Comparison of ENCODE assay signal across 16 cellular contexts in the genomic region with DNA sequence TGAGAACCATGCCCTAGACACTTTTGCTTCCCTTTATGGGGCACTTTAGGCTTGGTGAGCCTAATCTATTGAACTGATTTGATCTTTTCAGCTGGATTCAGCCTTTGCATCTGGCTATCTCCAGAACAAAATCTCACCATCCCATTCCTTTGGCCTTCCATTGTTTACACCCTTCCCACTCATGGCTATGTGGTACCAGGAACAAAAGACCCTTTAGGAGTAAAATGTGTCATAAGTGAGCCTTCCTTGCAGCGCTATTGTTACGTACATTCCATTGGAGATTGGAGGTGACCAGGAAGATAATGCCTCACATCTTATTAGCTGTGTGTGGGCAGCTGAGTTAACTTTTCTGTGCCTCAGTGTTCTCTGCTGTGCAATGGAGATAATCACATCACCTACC.
DNase-seq lines count a peak whose midpoint lies in the region; ATAC-seq and TF ChIP-seq lines count a peak whose summit lies in the region.
"Had no signal": no experiment of that assay in that cellular context is flagged by ENCODE, and none has a peak within 500 bp of the region (broad histone marks: within the 10 kb centered on the region; RNA-seq: fewer than 3 reads in every experiment).

No MANE protein-coding gene starts in this region.

- H3K4me3 ChIP-seq in GM23338: no peak overlapping the region
- H3K4me3 ChIP-seq in NT2/D1 (ENCODE audit: insufficient read length, low read depth): no peak overlapping the region
- H3K4me3 ChIP-seq in neural progenitor cell: no peak overlapping the region
- H3K4me3 ChIP-seq: A549, SK-N-MC had no signal

- H3K9ac ChIP-seq in NT2/D1 (ENCODE audit: insufficient read length, low read depth): no peak overlapping the region
- H3K9ac ChIP-seq in neural progenitor cell: no peak overlapping the region

- H3K4me1 ChIP-seq in GM23338 (ENCODE audit: insufficient read depth) (peaks cover 46% of the 10 kb centered on the region), NT2/D1 (ENCODE audit: insufficient read depth, insufficient read length) (peaks cover 6% of the 10 kb centered on the region), neural progenitor cell (peaks cover 38% of the 10 kb centered on the region)
- H3K4me1 ChIP-seq: A549 had no signal

- no peaks in the 10 kb centered on the region for H3K9me2 ChIP-seq in GM23338 (ENCODE audit: insufficient read depth)

- H3K36me3 ChIP-seq in GM23338 (ENCODE audit: insufficient read depth) (no peaks in the 10 kb centered on the region), NT2/D1 (ENCODE audit: insufficient read depth, insufficient read length, low read length) (no peaks in the 10 kb centered on the region), neural progenitor cell (no peaks in the 10 kb centered on the region)

- no peaks in the 10 kb centered on the region for H4K20me1 ChIP-seq in GM23338 (replicated peaks; ENCODE audit: insufficient read depth)
- peaks cover 82% of the 10 kb centered on the region for H4K20me1 ChIP-seq in neural progenitor cell (ENCODE audit: low read depth)

- TF ChIP-seq CTCF in GM23338 (conservative IDR thresholded peaks at IDR 0.05; ENCODE audit: low read depth in 2 of 2) (no peak), neural progenitor cell (IDR thresholded peaks at IDR 0.05) (no peak)

- H2AFZ ChIP-seq in GM23338 (no peak overlapping the region), neural progenitor cell (replicated peaks) (no peak overlapping the region)

- no peaks in the 10 kb centered on the region for H3K9me3 Mint-ChIP-seq in GM23338
- no peaks in the 10 kb centered on the region for H3K9me3 Mint-ChIP-seq in neural progenitor cell
- H3K9me3 Mint-ChIP-seq: CD4-positive, alpha-beta memory T cell had no signal

- H3F3A ChIP-seq in GM23338 (replicated peaks; ENCODE audit: low read depth): no peaks in the 10 kb centered on the region
- peaks cover 26% of the 10 kb centered on the region for H3F3A ChIP-seq in neural progenitor cell (ENCODE audit: low read depth)

- H3K4me1 Mint-ChIP-seq in GM23338 (peaks cover 39% of the 10 kb centered on the region), neural progenitor cell (peaks cover 38% of the 10 kb centered on the region)
- H3K4me1 Mint-ChIP-seq: CD4-positive, alpha-beta memory T cell had no signal

- ATAC-seq in GM23338 (peak; percentile 28), GM18498 (IDR thresholded peaks at IDR 0.05; ENCODE audit: unreplicated experiment) (no peak)
- ATAC-seq: A549 had no signal

- no peak for DNase-seq in GM23338 (ENCODE audit: low spot score)
- peak; percentile 47 for DNase-seq in NT2/D1 (ENCODE audit: low read depth, low spot score)
- DNase-seq in astrocyte of the hippocampus (ENCODE audit: low read depth, low spot score): peak; percentile 4
- peak; percentile 65 for DNase-seq in neural progenitor cell (ENCODE audit: low spot score)
- no peak for DNase-seq in caudate nucleus (lab: John Stamatoyannopoulos, UW)
- no peak for DNase-seq in activated CD4-positive, alpha-beta T cell treated with anti-CD3 and anti-CD28 coated beads for 1 hour
- DNase-seq: CD4-positive, alpha-beta memory T cell; GF-D8; NCI-H2107; NCI-H2227 treated with DMSO at 0.1 percent for 48 hours; NCI-H510A treated with DMSO at 0.1 percent for 48 hours; NCI-H82; SHP77 had no signal

- H3K27ac Mint-ChIP-seq in GM23338 (no peak overlapping the region), neural progenitor cell (no peak overlapping the region)
- H3K27ac Mint-ChIP-seq: CD4-positive, alpha-beta memory T cell had no signal

- H3K27me3 Mint-ChIP-seq in GM23338 (ENCODE audit: insufficient read depth, low read depth, poor library complexity): peaks cover 4% of the 10 kb centered on the region
- H3K27me3 Mint-ChIP-seq in neural progenitor cell (ENCODE audit: insufficient read depth, low read depth): peaks cover 10% of the 10 kb centered on the region

- H3K36me3 Mint-ChIP-seq in GM23338 (ENCODE audit: low read depth) (no peaks in the 10 kb centered on the region), neural progenitor cell (no peaks in the 10 kb centered on the region)
- H3K36me3 Mint-ChIP-seq: CD4-positive, alpha-beta memory T cell had no signal

- H3K9me3 ChIP-seq in NT2/D1 (ENCODE audit: insufficient read depth, low read length) (peaks cover 14% of the 10 kb centered on the region), neural progenitor cell (ENCODE audit: low read depth) (no peaks in the 10 kb centered on the region)
- H3K9me3 ChIP-seq: A549 had no signal

- H3K79me2 ChIP-seq in GM23338 (replicated peaks; ENCODE audit: insufficient read depth) (no peaks in the 10 kb centered on the region), neural progenitor cell (ENCODE audit: low read depth) (no peaks in the 10 kb centered on the region)

- H3K4me3 Mint-ChIP-seq in GM23338: no peak overlapping the region
- no peak overlapping the region for H3K4me3 Mint-ChIP-seq in neural progenitor cell
- H3K4me3 Mint-ChIP-seq: CD4-positive, alpha-beta memory T cell had no signal

- H3K27ac ChIP-seq in GM23338 (ENCODE audit: low read depth) (no peak overlapping the region), neural progenitor cell (no peak overlapping the region), caudate nucleus (ENCODE audit: low read depth, low read length) (no peak overlapping the region)
- H3K27ac ChIP-seq: A549, SK-N-MC had no signal

- peak overlapping the region; percentile 29; the same call in 1 of the 2 replicates for H3K4me2 ChIP-seq in GM23338
- H3K4me2 ChIP-seq in neural progenitor cell: peak overlapping the region; percentile 33
- H3K4me2 ChIP-seq: A549 had no signal

- H3K27me3 ChIP-seq in GM23338 (ENCODE audit: insufficient read depth) (no peaks in the 10 kb centered on the region), NT2/D1 (ENCODE audit: insufficient read depth, insufficient read length) (no peaks in the 10 kb centered on the region), neural progenitor cell (peaks cover 100% of the 10 kb centered on the region)

TF ChIP-seq in GM23338, 12 proteins besides CTCF, POLR2A, EP300 and RAD21 (continues in another document):
- TF ChIP-seq EZH2 (IDR thresholded peaks at IDR 0.05; ENCODE audit: low read depth, unreplicated experiment): no peak
- TF ChIP-seq CREB1 (CRISPR knock-in tag; IDR thresholded peaks at IDR 0.05; ENCODE audit: low read depth): no peak
- no peak for TF ChIP-seq ZNF114 (CRISPR knock-in tag; IDR thresholded peaks at IDR 0.05)
- TF ChIP-seq POLR2AphosphoS5 (IDR thresholded peaks at IDR 0.05; ENCODE audit: low read depth): no peak
- TF ChIP-seq, protein P1, sequence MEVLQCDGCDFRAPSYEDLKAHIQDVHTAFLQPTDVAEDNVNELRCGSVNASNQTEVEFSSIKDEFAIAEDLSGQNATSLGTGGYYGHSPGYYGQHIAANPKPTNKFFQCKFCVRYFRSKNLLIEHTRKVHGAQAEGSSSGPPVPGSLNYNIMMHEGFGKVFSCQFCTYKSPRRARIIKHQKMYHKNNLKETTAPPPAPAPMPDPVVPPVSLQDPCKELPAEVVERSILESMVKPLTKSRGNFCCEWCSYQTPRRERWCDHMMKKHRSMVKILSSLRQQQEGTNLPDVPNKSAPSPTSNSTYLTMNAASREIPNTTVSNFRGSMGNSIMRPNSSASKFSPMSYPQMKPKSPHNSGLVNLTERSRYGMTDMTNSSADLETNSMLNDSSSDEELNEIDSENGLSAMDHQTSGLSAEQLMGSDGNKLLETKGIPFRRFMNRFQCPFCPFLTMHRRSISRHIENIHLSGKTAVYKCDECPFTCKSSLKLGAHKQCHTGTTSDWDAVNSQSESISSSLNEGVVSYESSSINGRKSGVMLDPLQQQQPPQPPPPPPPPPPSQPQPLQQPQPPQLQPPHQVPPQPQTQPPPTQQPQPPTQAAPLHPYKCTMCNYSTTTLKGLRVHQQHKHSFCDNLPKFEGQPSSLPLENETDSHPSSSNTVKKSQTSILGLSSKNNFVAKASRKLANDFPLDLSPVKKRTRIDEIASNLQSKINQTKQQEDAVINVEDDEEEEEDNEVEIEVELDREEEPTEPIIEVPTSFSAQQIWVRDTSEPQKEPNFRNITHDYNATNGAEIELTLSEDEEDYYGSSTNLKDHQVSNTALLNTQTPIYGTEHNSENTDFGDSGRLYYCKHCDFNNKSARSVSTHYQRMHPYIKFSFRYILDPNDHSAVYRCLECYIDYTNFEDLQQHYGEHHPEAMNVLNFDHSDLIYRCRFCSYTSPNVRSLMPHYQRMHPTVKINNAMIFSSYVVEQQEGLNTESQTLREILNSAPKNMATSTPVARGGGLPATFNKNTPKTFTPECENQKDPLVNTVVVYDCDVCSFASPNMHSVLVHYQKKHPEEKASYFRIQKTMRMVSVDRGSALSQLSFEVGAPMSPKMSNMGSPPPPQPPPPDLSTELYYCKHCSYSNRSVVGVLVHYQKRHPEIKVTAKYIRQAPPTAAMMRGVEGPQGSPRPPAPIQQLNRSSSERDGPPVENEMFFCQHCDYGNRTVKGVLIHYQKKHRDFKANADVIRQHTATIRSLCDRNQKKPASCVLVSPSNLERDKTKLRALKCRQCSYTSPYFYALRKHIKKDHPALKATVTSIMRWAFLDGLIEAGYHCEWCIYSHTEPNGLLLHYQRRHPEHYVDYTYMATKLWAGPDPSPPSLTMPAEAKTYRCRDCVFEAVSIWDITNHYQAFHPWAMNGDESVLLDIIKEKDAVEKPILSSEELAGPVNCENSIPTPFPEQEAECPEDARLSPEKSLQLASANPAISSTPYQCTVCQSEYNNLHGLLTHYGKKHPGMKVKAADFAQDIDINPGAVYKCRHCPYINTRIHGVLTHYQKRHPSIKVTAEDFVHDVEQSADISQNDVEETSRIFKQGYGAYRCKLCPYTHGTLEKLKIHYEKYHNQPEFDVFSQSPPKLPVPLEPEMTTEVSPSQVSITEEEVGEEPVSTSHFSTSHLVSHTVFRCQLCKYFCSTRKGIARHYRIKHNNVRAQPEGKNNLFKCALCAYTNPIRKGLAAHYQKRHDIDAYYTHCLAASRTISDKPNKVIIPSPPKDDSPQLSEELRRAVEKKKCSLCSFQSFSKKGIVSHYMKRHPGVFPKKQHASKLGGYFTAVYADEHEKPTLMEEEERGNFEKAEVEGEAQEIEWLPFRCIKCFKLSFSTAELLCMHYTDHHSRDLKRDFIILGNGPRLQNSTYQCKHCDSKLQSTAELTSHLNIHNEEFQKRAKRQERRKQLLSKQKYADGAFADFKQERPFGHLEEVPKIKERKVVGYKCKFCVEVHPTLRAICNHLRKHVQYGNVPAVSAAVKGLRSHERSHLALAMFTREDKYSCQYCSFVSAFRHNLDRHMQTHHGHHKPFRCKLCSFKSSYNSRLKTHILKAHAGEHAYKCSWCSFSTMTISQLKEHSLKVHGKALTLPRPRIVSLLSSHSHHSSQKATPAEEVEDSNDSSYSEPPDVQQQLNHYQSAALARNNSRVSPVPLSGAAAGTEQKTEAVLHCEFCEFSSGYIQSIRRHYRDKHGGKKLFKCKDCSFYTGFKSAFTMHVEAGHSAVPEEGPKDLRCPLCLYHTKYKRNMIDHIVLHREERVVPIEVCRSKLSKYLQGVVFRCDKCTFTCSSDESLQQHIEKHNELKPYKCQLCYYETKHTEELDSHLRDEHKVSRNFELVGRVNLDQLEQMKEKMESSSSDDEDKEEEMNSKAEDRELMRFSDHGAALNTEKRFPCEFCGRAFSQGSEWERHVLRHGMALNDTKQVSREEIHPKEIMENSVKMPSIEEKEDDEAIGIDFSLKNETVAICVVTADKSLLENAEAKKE (CRISPR knock-in tag; IDR thresholded peaks at IDR 0.05): no peak
- no peak for TF ChIP-seq NANOG (IDR thresholded peaks at IDR 0.05; ENCODE audit: borderline replicate concordance)
- no peak for TF ChIP-seq EZH2phosphoT487 (IDR thresholded peaks at IDR 0.05; ENCODE audit: unreplicated experiment)

Comparison
In these comparisons a context has a peak if more than half of its experiments do, and no peak if none do; other contexts are left out.
1. DNase-seq: peak in NT2/D1 (single experiment), astrocyte of the hippocampus (single experiment) and neural progenitor cell (single experiment); none in GM23338 (single experiment), caudate nucleus (0 of 61) and activated CD4-positive, alpha-beta T cell treated with anti-CD3 and anti-CD28 coated beads for 1 hour (single experiment).